1 cellular context compared by ENCODE assay signal in genomic region chr10:70595566-70596016, GRCh38.
TF ChIP-seq lines count a peak whose summit lies in the region.

No MANE protein-coding gene starts in this region.

TF ChIP-seq in HepG2, 621 proteins besides CTCF, POLR2A, EP300 and RAD21 (continued from another document and continues in another):
- TF ChIP-seq KIAA2018 (CRISPR knock-in tag; IDR thresholded peaks at IDR 0.05; ENCODE audit: borderline replicate concordance) (no peak), ZNF720 (CRISPR knock-in tag; IDR thresholded peaks at IDR 0.05) (no peak), ZNF678 (CRISPR knock-in tag; IDR thresholded peaks at IDR 0.05) (no peak), BHLHE40 (IDR thresholded peaks at IDR 0.05; ENCODE audit: low read length) (no peak), CHD4 (IDR thresholded peaks at IDR 0.05; ENCODE audit: borderline replicate concordance, low read length) (no peak; the same call in 1 of the 2 replicates), POGZ (CRISPR knock-in tag; IDR thresholded peaks at IDR 0.05) (no peak), ZNF710 (CRISPR knock-in tag; IDR thresholded peaks at IDR 0.05; ENCODE audit: borderline replicate concordance) (0 out of 2 replicates have a peak, but pooled peaks have one; percentile 21), THAP8 (CRISPR knock-in tag; IDR thresholded peaks at IDR 0.05; ENCODE audit: borderline replicate concordance) (no peak), FOXP4 (CRISPR knock-in tag; IDR thresholded peaks at IDR 0.05) (peak; percentile 8; the same call in 1 of the 2 replicates), SPEN (CRISPR knock-in tag; IDR thresholded peaks at IDR 0.05; ENCODE audit: low read depth) (no peak), MAFG (CRISPR knock-in tag; IDR thresholded peaks at IDR 0.05) (no peak), ZNF30 (CRISPR knock-in tag; IDR thresholded peaks at IDR 0.05) (no peak), ZNF326 (CRISPR knock-in tag; IDR thresholded peaks at IDR 0.05; ENCODE audit: borderline replicate concordance) (no peak), ZNF772 (CRISPR knock-in tag; IDR thresholded peaks at IDR 0.05) (peak; percentile 57; the same call in 1 of the 2 replicates), ETV6 (CRISPR knock-in tag; conservative IDR thresholded peaks at IDR 0.05) (no peak), HNRNPK (IDR thresholded peaks at IDR 0.05; ENCODE audit: low read depth, low read length, poor library complexity, severe bottlenecking) (no peak), NR2F1 (CRISPR knock-in tag; IDR thresholded peaks at IDR 0.05) (no peak), HIC2 (CRISPR knock-in tag; IDR thresholded peaks at IDR 0.05; ENCODE audit: low read depth) (no peak), ZFP91 (CRISPR knock-in tag; IDR thresholded peaks at IDR 0.05; ENCODE audit: borderline replicate concordance) (peak; percentile 18; the same call in 1 of the 2 replicates), THAP7 (CRISPR knock-in tag; IDR thresholded peaks at IDR 0.05) (no peak), ZBTB40 (IDR thresholded peaks at IDR 0.05) (no peak), ZBTB40 (CRISPR knock-in tag; IDR thresholded peaks at IDR 0.05) (0 out of 2 replicates have a peak, but pooled peaks have one; percentile 12), MLX (CRISPR knock-in tag; IDR thresholded peaks at IDR 0.05) (no peak)
